In the genomic region with DNA sequence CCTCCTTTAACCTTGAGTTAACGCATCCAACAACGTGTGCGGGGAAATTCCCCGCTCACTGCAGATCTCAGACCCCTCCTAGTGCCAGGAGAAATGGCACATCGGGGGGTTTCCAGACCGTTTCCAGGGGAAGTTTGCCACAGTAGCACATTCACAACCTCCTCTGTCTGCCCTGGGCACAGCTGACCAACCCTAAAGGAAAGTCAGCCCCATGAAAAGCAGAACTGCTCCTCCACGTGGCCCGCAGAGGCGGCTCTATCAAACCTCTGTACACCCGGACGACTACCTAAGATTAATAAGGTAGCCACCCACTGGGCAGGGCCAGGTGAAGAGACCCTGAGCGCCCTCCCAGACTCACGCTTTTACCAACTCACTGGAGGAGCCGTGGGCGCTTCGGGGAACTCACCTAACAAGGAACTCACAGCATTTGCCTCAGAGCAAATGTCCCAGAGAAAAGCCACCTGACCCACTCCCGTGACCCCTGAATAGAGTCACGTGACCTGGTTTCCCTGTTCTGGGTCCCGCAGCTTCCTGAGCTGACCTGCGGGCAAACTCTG, we compare ENCODE assay signal across 8 cellular contexts. TPM values are rescaled to one million over a fixed set of nuclear protein-coding genes. Genes with fewer than 3 reads are reported as not detected.
A peak's percentile ranks its signal among the peaks of the same experiment; 100 is the strongest.
DNase-seq lines count a peak whose midpoint lies in the region; ATAC-seq and TF ChIP-seq lines count a peak whose summit lies in the region.

No MANE protein-coding gene starts in this region.

- no peak for TF ChIP-seq CTCF in ascending aorta (IDR thresholded peaks at IDR 0.05)
- TF ChIP-seq CTCF in natural killer cell (IDR thresholded peaks at IDR 0.05) = no peak
- no peak for TF ChIP-seq CTCF in tibial artery (IDR thresholded peaks at IDR 0.05)

- no peaks in the 10 kb centered on the region for H3K36me3 Mint-ChIP-seq in natural killer cell

- H3K27me3 Mint-ChIP-seq in natural killer cell (ENCODE audit: low read depth in 2 of 2) = no peaks in the 10 kb centered on the region

- H3K9me3 ChIP-seq in ascending aorta (no peaks in the 10 kb centered on the region), tibial artery (no peaks in the 10 kb centered on the region)

- no peaks in the 10 kb centered on the region for H3K27me3 ChIP-seq in ascending aorta
- H3K27me3 ChIP-seq in tibial artery = no peaks in the 10 kb centered on the region

- H3K27ac Mint-ChIP-seq in natural killer cell = peak overlapping the region; percentile 99 to 100

- H3K4me3 ChIP-seq in ascending aorta (peak overlapping the region in 1 of 2 donors; percentile 25), tibial artery (no peak overlapping the region)

- H3K27ac ChIP-seq in ascending aorta (peak overlapping the region; percentile 59 to 65), tibial artery (peak overlapping the region; percentile 12 to 50)

- H3K4me1 ChIP-seq in ascending aorta (peaks cover 0 to under 1% of the 10 kb centered on the region in 2 donors), tibial artery (peaks cover 0 to 11% (median 3%) of the 10 kb centered on the region in 4 donors)

- H3K36me3 ChIP-seq in ascending aorta = no peaks in the 10 kb centered on the region
- H3K36me3 ChIP-seq in tibial artery = no peaks in the 10 kb centered on the region

- H3K9me3 Mint-ChIP-seq in natural killer cell = no peaks in the 10 kb centered on the region

- H3K4me3 Mint-ChIP-seq in natural killer cell = peak overlapping the region; percentile 95

- DNase-seq in T-helper 1 cell (peak; percentile 67 to 76 (median 72)), ascending aorta (ENCODE audit: low spot score in 2 of 2) (peak in 1 of 2 donors; percentile 72), natural killer cell (no peak), tibial artery (peak; percentile 47 to 69), SW480 (ENCODE audit: low spot score) (no peak), NCI-H1694 treated with DMSO at 0.1 percent for 48 hours (lab: John Stamatoyannopoulos, UW) (no peak)

- peak; percentile 38 for ATAC-seq in GM18519 (IDR thresholded peaks at IDR 0.05; ENCODE audit: low FRiP score, unreplicated experiment)
- peak; percentile 43 for ATAC-seq in HG02884 (IDR thresholded peaks at IDR 0.05; ENCODE audit: unreplicated experiment)
- ATAC-seq in natural killer cell = peak; percentile 76 to 87 (median 82)

- peaks cover 48 to 53% of the 10 kb centered on the region in 2 donors for H3K4me1 Mint-ChIP-seq in natural killer cell

- intact Hi-C loops in ascending aorta (cut with DNase I) = no loop called here
- intact Hi-C loops in natural killer cell (cut with micrococcal nuclease) = loop anchor here (5.0 kb wide), 1 partner anchor 303 kb away; a partner anchor contains a TSS
- intact Hi-C loops in tibial artery (cut with DNase I; ENCODE audit: low total_unique reads) = loop anchor here (2.0 kb wide), 1 partner anchor 50 kb away; no protein-coding TSS in a partner anchor

RNA-seq across cellular contexts. Expression of a gene that starts 8.6 kb away (rescaled TPM):
- total RNA-seq in ascending aorta (23.7 TPM), natural killer cell (10 to 100 TPM; 14.1 to 39.0 (median 16.3) TPM)

Comparison
In these comparisons a context has a peak if more than half of its experiments do, and no peak if none do; other contexts are left out.
1. DNase-seq: peak in T-helper 1 cell (5 of 5) and tibial artery (2 of 2); none in natural killer cell (single experiment), SW480 (single experiment) and NCI-H1694 treated with DMSO at 0.1 percent for 48 hours (single experiment).
2. Peak in every context shown above with its lines, with median percentiles within 50 percentile points of each other: ATAC-seq.